ENCODE assay signal across 13 cellular contexts in the genomic region with DNA sequence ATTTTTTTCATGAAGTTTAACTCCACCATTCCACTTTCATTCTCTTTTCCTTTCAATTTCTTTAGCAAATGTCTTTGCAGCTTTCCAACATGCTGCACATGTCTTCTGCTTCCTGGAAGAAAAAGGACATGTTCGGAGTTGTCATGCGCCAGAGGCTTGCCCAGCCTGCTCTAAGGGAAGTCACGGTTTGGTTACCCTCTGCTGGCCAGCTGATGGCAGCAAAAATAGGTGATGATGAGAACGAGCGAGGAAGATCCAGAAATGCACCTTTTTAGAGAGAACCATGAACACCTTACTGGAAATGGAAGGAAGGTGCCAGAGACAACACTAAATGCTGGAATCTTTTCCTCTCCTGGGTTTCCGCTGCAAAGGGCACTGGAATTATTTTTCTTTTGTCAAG. TPM values are rescaled to one million over a fixed set of nuclear protein-coding genes. Genes with fewer than 3 reads are reported as not detected.
A peak's percentile ranks its signal among the peaks of the same experiment; 100 is the strongest.
DNase-seq lines count a peak whose midpoint lies in the region; ATAC-seq and TF ChIP-seq lines count a peak whose summit lies in the region.
"Had no signal": no experiment of that assay in that cellular context is flagged by ENCODE, and none has a peak within 500 bp of the region (broad histone marks: within the 10 kb centered on the region; RNA-seq: fewer than 3 reads in every experiment).

No MANE protein-coding gene starts in this region.

- no peaks in the 10 kb centered on the region for H3K27me3 Mint-ChIP-seq in activated naive CD8-positive, alpha-beta T cell treated with anti-CD3 and anti-CD28 coated beads for 36 hours
- H3K27me3 Mint-ChIP-seq in activated naive CD8-positive, alpha-beta T cell treated with anti-CD3 and anti-CD28 coated beads, Interleukin-2, amount 50 U/mL, for 24 hours = no peaks in the 10 kb centered on the region

- 84% methylated on average over 6 of the region's 6 CpGs for WGBS in smooth muscle cell (ENCODE audit: low lambda C conversion rate)
- 36% methylated on average over 6 of the region's 6 CpGs for WGBS in suprapubic skin

- H3K36me3 Mint-ChIP-seq in activated naive CD8-positive, alpha-beta T cell treated with anti-CD3 and anti-CD28 coated beads for 36 hours = peaks cover 8% of the 10 kb centered on the region
- H3K36me3 Mint-ChIP-seq in activated naive CD8-positive, alpha-beta T cell treated with anti-CD3 and anti-CD28 coated beads, Interleukin-2, amount 50 U/mL, for 24 hours (ENCODE audit: low read depth) = peaks cover 3% of the 10 kb centered on the region
- H3K36me3 Mint-ChIP-seq: CD4-positive, CD25-positive, alpha-beta regulatory T cell had no signal

- H2AFZ ChIP-seq in smooth muscle cell (ENCODE audit: low read depth) = no peak overlapping the region

- H3K4me3 ChIP-seq in epithelial cell of proximal tubule (ENCODE audit: low read depth, low read length) = no peak overlapping the region
- H3K4me3 ChIP-seq in upper lobe of right lung = no peak overlapping the region
- no peak overlapping the region for H3K4me3 ChIP-seq in smooth muscle cell
- H3K4me3 ChIP-seq in suprapubic skin = no peak overlapping the region
- H3K4me3 ChIP-seq: ascending aorta, esophagus muscularis mucosa had no signal

- H3F3A ChIP-seq in smooth muscle cell (ENCODE audit: low read depth) = peaks cover 10% of the 10 kb centered on the region

- intact Hi-C loops in upper lobe of right lung (cut with DNase I) = no loop called here

- no peaks in the 10 kb centered on the region for H4K20me1 ChIP-seq in smooth muscle cell (ENCODE audit: low read depth)

- TF ChIP-seq POLR2A in suprapubic skin (IDR thresholded peaks at IDR 0.05) = no peak

- no peak for TF ChIP-seq EP300 in suprapubic skin (IDR thresholded peaks at IDR 0.05)

- H3K27me3 ChIP-seq in upper lobe of right lung (no peaks in the 10 kb centered on the region), smooth muscle cell (ENCODE audit: low read depth) (no peaks in the 10 kb centered on the region), suprapubic skin (no peaks in the 10 kb centered on the region)
- H3K27me3 ChIP-seq: ascending aorta, esophagus muscularis mucosa had no signal

- H3K27ac ChIP-seq in upper lobe of right lung (no peak overlapping the region), smooth muscle cell (ENCODE audit: low read depth) (no peak overlapping the region), suprapubic skin (no peak overlapping the region)
- H3K27ac ChIP-seq: ascending aorta, esophagus muscularis mucosa had no signal

- no peak overlapping the region for H3K9ac ChIP-seq in smooth muscle cell (ENCODE audit: low read depth)

- H3K4me1 ChIP-seq in upper lobe of right lung (no peaks in the 10 kb centered on the region), smooth muscle cell (ENCODE audit: low read depth) (no peaks in the 10 kb centered on the region), suprapubic skin (peaks cover 12% of the 10 kb centered on the region)

- TF ChIP-seq CTCF in epithelial cell of proximal tubule (conservative IDR thresholded peaks at IDR 0.05; ENCODE audit: low read depth, low read length) = peak; percentile 32
- TF ChIP-seq CTCF in upper lobe of right lung (IDR thresholded peaks at IDR 0.05) = no peak
- no peak for TF ChIP-seq CTCF in smooth muscle cell (IDR thresholded peaks at IDR 0.05; ENCODE audit: borderline replicate concordance, insufficient read depth, poor library complexity, severe bottlenecking)
- no peak for TF ChIP-seq CTCF in suprapubic skin (IDR thresholded peaks at IDR 0.05)

- H3K79me2 ChIP-seq in smooth muscle cell (ENCODE audit: low read depth) = no peaks in the 10 kb centered on the region

- H3K9me3 Mint-ChIP-seq in activated naive CD8-positive, alpha-beta T cell treated with anti-CD3 and anti-CD28 coated beads for 36 hours = peaks cover 2% of the 10 kb centered on the region
- H3K9me3 Mint-ChIP-seq in activated naive CD8-positive, alpha-beta T cell treated with anti-CD3 and anti-CD28 coated beads, Interleukin-2, amount 50 U/mL, for 24 hours = no peaks in the 10 kb centered on the region

- H3K9me3 ChIP-seq in upper lobe of right lung (no peaks in the 10 kb centered on the region), smooth muscle cell (replicated peaks; ENCODE audit: low read depth) (no peaks in the 10 kb centered on the region), suprapubic skin (no peaks in the 10 kb centered on the region)
- H3K9me3 ChIP-seq: ascending aorta, esophagus muscularis mucosa had no signal

- peak overlapping the region; percentile 11 for H3K4me3 Mint-ChIP-seq in activated naive CD8-positive, alpha-beta T cell treated with anti-CD3 and anti-CD28 coated beads for 36 hours
- H3K4me3 Mint-ChIP-seq in activated naive CD8-positive, alpha-beta T cell treated with anti-CD3 and anti-CD28 coated beads, Interleukin-2, amount 50 U/mL, for 24 hours = no peak overlapping the region

- ATAC-seq in activated naive CD8-positive, alpha-beta T cell treated with anti-CD3 and anti-CD28 coated beads, Interleukin-2, amount 50 U/mL, for 24 hours = no peak
- peak; percentile 49 for ATAC-seq in upper lobe of right lung
- no peak for ATAC-seq in HG02678 (IDR thresholded peaks at IDR 0.05; ENCODE audit: unreplicated experiment)
- ATAC-seq: left cardiac atrium had no signal

- H3K36me3 ChIP-seq in upper lobe of right lung (no peaks in the 10 kb centered on the region), smooth muscle cell (ENCODE audit: low read depth) (no peaks in the 10 kb centered on the region), suprapubic skin (no peaks in the 10 kb centered on the region)
- H3K36me3 ChIP-seq: ascending aorta had no signal

- peaks cover 21% of the 10 kb centered on the region for H3K4me1 Mint-ChIP-seq in activated naive CD8-positive, alpha-beta T cell treated with anti-CD3 and anti-CD28 coated beads for 36 hours
- peaks cover 23% of the 10 kb centered on the region for H3K4me1 Mint-ChIP-seq in activated naive CD8-positive, alpha-beta T cell treated with anti-CD3 and anti-CD28 coated beads, Interleukin-2, amount 50 U/mL, for 24 hours

- H3K27ac Mint-ChIP-seq in activated naive CD8-positive, alpha-beta T cell treated with anti-CD3 and anti-CD28 coated beads for 36 hours = no peak overlapping the region
- no peak overlapping the region for H3K27ac Mint-ChIP-seq in activated naive CD8-positive, alpha-beta T cell treated with anti-CD3 and anti-CD28 coated beads, Interleukin-2, amount 50 U/mL, for 24 hours

- no peak overlapping the region for H3K4me2 ChIP-seq in smooth muscle cell

- no peak for DNase-seq in activated naive CD8-positive, alpha-beta T cell treated with anti-CD3 and anti-CD28 coated beads for 36 hours
- no peak for DNase-seq in activated naive CD8-positive, alpha-beta T cell treated with anti-CD3 and anti-CD28 coated beads, Interleukin-2, amount 50 U/mL, for 24 hours
- DNase-seq in NOMO-1 treated with dmso at 0.1 percent for 144 hours (lab: John Stamatoyannopoulos, UW; ENCODE audit: unreplicated experiment) (peak; percentile 10), epithelial cell of proximal tubule (ENCODE audit: low read depth) (peak; percentile 13), upper lobe of right lung (no peak), smooth muscle cell (lab: John Stamatoyannopoulos, UW; ENCODE audit: unreplicated experiment) (no peak), suprapubic skin (ENCODE audit: low spot score in 2 of 2) (no peak)
- DNase-seq: left cardiac atrium, NCI-H510A had no signal

RNA-seq across cellular contexts. Expression of gene ZSCAN21, which starts 4.9 kb away (rescaled TPM):
- total RNA-seq in activated naive CD8-positive, alpha-beta T cell treated with anti-CD3 and anti-CD28 coated beads for 36 hours = 1 to 10 TPM; 9.0 to 9.4 TPM
- total RNA-seq in epithelial cell of proximal tubule (2.4 and 10.7 TPM in 2 replicates), upper lobe of right lung (10.0 TPM), smooth muscle cell (11.3 and 12.1 TPM in 2 replicates), suprapubic skin (10 to 100 TPM in 3 of 4 donors, 1 to 10 TPM in 1; 8.9 to 18.5 (median 10.2) TPM)
- 15.3 and 17.5 TPM in 2 replicates for polyA plus RNA-seq in smooth muscle cell

RNA-seq across cellular contexts. Expression of gene ZKSCAN1, which starts 29.3 kb away (rescaled TPM):
- total RNA-seq in activated naive CD8-positive, alpha-beta T cell treated with anti-CD3 and anti-CD28 coated beads for 36 hours = 10 to 100 TPM; 38.6 to 41.5 TPM
- total RNA-seq in epithelial cell of proximal tubule (7.6 and 10.6 TPM in 2 replicates), upper lobe of right lung (57.5 TPM), smooth muscle cell (32.2 and 43.9 TPM in 2 replicates), suprapubic skin (100 to 1,000 TPM in 1 of 4 donors, 10 to 100 TPM in 3; 50.5 to 106 (median 66.4) TPM)
- polyA plus RNA-seq in smooth muscle cell = 25.4 and 26.0 TPM in 2 replicates

RNA-seq across cellular contexts. Expression of gene ZNF3, which starts 36.8 kb away (rescaled TPM):
- total RNA-seq in activated naive CD8-positive, alpha-beta T cell treated with anti-CD3 and anti-CD28 coated beads for 36 hours = 10 to 100 TPM; 21.1 to 22.3 TPM
- total RNA-seq in epithelial cell of proximal tubule (16.6 and 20.3 TPM in 2 replicates), upper lobe of right lung (22.4 TPM), smooth muscle cell (21.2 and 21.6 TPM in 2 replicates), suprapubic skin (10 to 100 TPM; 13.2 to 30.3 (median 24.4) TPM)
- 22.0 and 25.2 TPM in 2 replicates for polyA plus RNA-seq in smooth muscle cell

RNA-seq across cellular contexts. Expression of gene COPS6, which starts 44.0 kb away (rescaled TPM):
- total RNA-seq in activated naive CD8-positive, alpha-beta T cell treated with anti-CD3 and anti-CD28 coated beads for 36 hours = 10 to 100 TPM; 96.3 to 97.2 TPM
- 39.9 and 73.2 TPM in 2 replicates for total RNA-seq in epithelial cell of proximal tubule
- 69.5 TPM for total RNA-seq in upper lobe of right lung
- 71.9 and 107 TPM in 2 replicates for total RNA-seq in smooth muscle cell
- polyA plus RNA-seq in smooth muscle cell = 251 and 259 TPM in 2 replicates
- total RNA-seq in suprapubic skin = 10 to 100 TPM; 35.8 to 60.7 (median 47.7) TPM

RNA-seq across cellular contexts. Expression of gene MCM7, which starts 56.5 kb away (rescaled TPM):
- 100 to 1,000 TPM; 476 to 482 TPM for total RNA-seq in activated naive CD8-positive, alpha-beta T cell treated with anti-CD3 and anti-CD28 coated beads for 36 hours
- 188 and 355 TPM in 2 replicates for total RNA-seq in epithelial cell of proximal tubule
- 48.7 TPM for total RNA-seq in upper lobe of right lung
- total RNA-seq in smooth muscle cell = 36.4 and 47.6 TPM in 2 replicates
- polyA plus RNA-seq in smooth muscle cell = 56.9 and 59.7 TPM in 2 replicates
- total RNA-seq in suprapubic skin = 10 to 100 TPM; 43.8 to 97.0 (median 51.8) TPM

Comparison
In these comparisons a context has a peak if more than half of its experiments do, and no peak if none do; other contexts are left out.
1. DNase-seq: peak in NOMO-1 treated with dmso at 0.1 percent for 144 hours (single experiment) and epithelial cell of proximal tubule (single experiment); none in activated naive CD8-positive, alpha-beta T cell treated with anti-CD3 and anti-CD28 coated beads for 36 hours (single experiment), activated naive CD8-positive, alpha-beta T cell treated with anti-CD3 and anti-CD28 coated beads, Interleukin-2, amount 50 U/mL, for 24 hours (single experiment), upper lobe of right lung (single experiment), smooth muscle cell (single experiment) and suprapubic skin (0 of 2).